ENCODE assay signal across 8 cellular contexts in genomic region chr16:25014500-25015147, GRCh38. TPM values are rescaled to one million over a fixed set of nuclear protein-coding genes. Genes with fewer than 3 reads are reported as not detected.
A peak's percentile ranks its signal among the peaks of the same experiment; 100 is the strongest.
DNase-seq lines count a peak whose midpoint lies in the region; ATAC-seq, FAIRE-seq and TF ChIP-seq lines count a peak whose summit lies in the region.

No MANE protein-coding gene starts in this region.

- peaks cover 30% of the 10 kb centered on the region for H4K20me1 ChIP-seq in Loucy (ENCODE audit: insufficient read depth, low read length, poor library complexity, severe bottlenecking)
- H4K20me1 ChIP-seq in HepG2 (ENCODE audit: insufficient read depth, low read length) = 0 out of 2 replicates have a peak, but pooled peaks cover 2% of the 10 kb centered on the region

- 3% methylated on average over 24 of the region's 51 CpGs for WGBS in HepG2 (ENCODE audit: low lambda C conversion rate)

- H2AFZ ChIP-seq in Loucy (ENCODE audit: low read length) = peak overlapping the region; percentile 94
- H2AFZ ChIP-seq in HepG2 (ENCODE audit: low read length) = no peak overlapping the region

- H3K9me3 ChIP-seq in Loucy (ENCODE audit: insufficient read depth, low read depth, low read length) (no peaks in the 10 kb centered on the region), HepG2 (ENCODE audit: low read length) (no peaks in the 10 kb centered on the region)

- H3K27ac ChIP-seq in VCaP (peak overlapping the region; percentile 83), HepG2 (ENCODE audit: extremely low read length, insufficient read depth, low read length) (peak overlapping the region; percentile 77)

- in situ Hi-C loops in HepG2 (cut with HindIII; ENCODE audit: extremely low pct_ligation_motif_present, low pct_unique_long_range_greater_than_20kb) = no loop called here

- CTCF ChIA-PET in HepG2 (lab: Yijun Ruan, JAX; ENCODE audit: low intra/inter-chr PET ratio, low total read pairs) = no interaction called here

- ATAC-seq in GM21825 (IDR thresholded peaks at IDR 0.05; ENCODE audit: unreplicated experiment) (peak; percentile 16), HepG2 (peak; percentile 55), HG03469 (IDR thresholded peaks at IDR 0.05; ENCODE audit: unreplicated experiment) (no peak)

- TF ChIP-seq POLR2A in HepG2 (IDR thresholded peaks at IDR 0.05; ENCODE audit: insufficient read depth in 1 of 2, low read depth in 2 of 2, low read length in 2 of 2) = no peak

- H3K4me3 ChIP-seq in Loucy (ENCODE audit: low read length, poor library complexity, severe bottlenecking) (peak overlapping the region; percentile 87), HepG2 (replicated peaks in 1 of 3; ENCODE audit: insufficient read depth in 1 of 3, low read depth in 2 of 3, low read length in 3 of 3) (peak overlapping the region; percentile 76 to 95 (median 95))

- H3K9ac ChIP-seq in Loucy (ENCODE audit: low read depth, low read length, poor library complexity, severe bottlenecking) (peak overlapping the region; percentile 80), HepG2 (ENCODE audit: insufficient read depth, low read depth, low read length) (peak overlapping the region; percentile 88)

- H3K27me3 ChIP-seq in Loucy (ENCODE audit: insufficient read depth, low read length, poor library complexity, severe bottlenecking) (no peaks in the 10 kb centered on the region), HepG2 (ENCODE audit: control insufficient read depth in 1 of 2, insufficient read depth in 2 of 2, low read length in 2 of 2) (peaks cover 0 to 4% of the 10 kb centered on the region in 2 experiments; a peak in 2 of 5 replicates)

- peak; percentile 66 for FAIRE-seq in HepG2 (lab: Jason Lieb, UNC)

- peaks cover 41% of the 10 kb centered on the region for H3K4me1 ChIP-seq in Loucy (ENCODE audit: insufficient read depth, low read length, poor library complexity, severe bottlenecking)
- peaks cover 47% of the 10 kb centered on the region for H3K4me1 ChIP-seq in HepG2 (ENCODE audit: insufficient read depth, low read length)

- no TSS peak for BruUV-seq in HepG2 (replicated peaks; lab: Mats Ljungman, UMichigan)

- intact Hi-C loops in HepG2 (cut with micrococcal nuclease; ENCODE audit: unreplicated experiment) = loop anchor here (1.0 to 10.0 kb wide), 5 partner anchors 8 to 180 kb away; no protein-coding TSS in a partner anchor

- TF ChIP-seq CTCF in Loucy (conservative IDR thresholded peaks at IDR 0.05; ENCODE audit: low read length) (no peak), VCaP (conservative IDR thresholded peaks at IDR 0.05) (no peak), HepG2 (CRISPR knock-in tag; IDR thresholded peaks at IDR 0.05) (peak; percentile 50)

- peak; percentile 50; the same call in 1 of the 2 replicates for TF ChIP-seq RAD21 in HepG2 (CRISPR knock-in tag; IDR thresholded peaks at IDR 0.05)

- no peaks in the 10 kb centered on the region for H3K9me2 ChIP-seq in Loucy (replicated peaks; ENCODE audit: low read depth, low read length)

- H3K79me2 ChIP-seq in Loucy (ENCODE audit: insufficient read depth, low read length) (peaks cover 61% of the 10 kb centered on the region), HepG2 (ENCODE audit: insufficient read depth, low read length) (peaks cover 52% of the 10 kb centered on the region)

- no peak for TF ChIP-seq EP300 in HepG2 (IDR thresholded peaks at IDR 0.05; ENCODE audit: low read depth in 2 of 2, low read length in 2 of 2)
- no peak for TF ChIP-seq EP300 in HepG2 (CRISPR knock-in tag; IDR thresholded peaks at IDR 0.05; ENCODE audit: borderline replicate concordance)

- H3K4me2 ChIP-seq in Loucy (ENCODE audit: low read depth, low read length, poor library complexity, severe bottlenecking) (peak overlapping the region; percentile 99), HepG2 (ENCODE audit: low read depth, low read length) (peak overlapping the region; percentile 81)

- peaks cover 3% of the 10 kb centered on the region; the same call in 1 of the 2 replicates for H3F3A ChIP-seq in Loucy (ENCODE audit: low read depth)

- H3K36me3 ChIP-seq in Loucy (ENCODE audit: insufficient read depth, low read length) (no peaks in the 10 kb centered on the region), HepG2 (replicated peaks in 1 of 2; ENCODE audit: control insufficient read depth in 1 of 2, insufficient read depth in 2 of 2, low read length in 2 of 2) (peaks cover 0 to 7% of the 10 kb centered on the region in 2 experiments; a peak in 3 of 5 replicates)

- peak; percentile 49 for DNase-seq in Daoy (ENCODE audit: low read depth)
- peak; percentile 63 for DNase-seq in dermis blood vessel endothelial cell
- DNase-seq in HepG2 (ENCODE audit: low spot score) = peak; percentile 59
- peak; percentile 5 for DNase-seq in stimulated activated CD8-positive, alpha-beta memory T cell treated with anti-CD3 and anti-CD28 coated beads, Interleukin-15, amount 100 ng/mL, for 24 hours (ENCODE audit: low read depth)

- POLR2A ChIA-PET in HepG2 (lab: Yijun Ruan, JAX) = interaction anchor here (0.7 to 2.7 kb wide), 20 partner anchors 9 to 209 kb away, joined by 3 to 37 read pairs (median 5); no protein-coding TSS in a partner anchor

TF ChIP-seq in HepG2, 621 proteins besides CTCF, POLR2A, EP300 and RAD21 (continues in another document):
- TF ChIP-seq DMTF1 (CRISPR knock-in tag; IDR thresholded peaks at IDR 0.05) = no peak
- peak; percentile 43 for TF ChIP-seq STAG1 (CRISPR knock-in tag; IDR thresholded peaks at IDR 0.05)
- TF ChIP-seq TP53 (CRISPR knock-in tag; conservative IDR thresholded peaks at IDR 0.05) = no peak
- 0 out of 2 replicates have a peak, but pooled peaks have one; percentile 49 for TF ChIP-seq TSC22D2 (CRISPR knock-in tag; IDR thresholded peaks at IDR 0.05; ENCODE audit: borderline replicate concordance)
- no peak for TF ChIP-seq IRF9 (CRISPR knock-in tag; IDR thresholded peaks at IDR 0.05; ENCODE audit: borderline replicate concordance)
- peak; percentile 66; the same call in 1 of the 2 replicates for TF ChIP-seq ZNF724P (CRISPR knock-in tag; IDR thresholded peaks at IDR 0.05; ENCODE audit: borderline replicate concordance)
- TF ChIP-seq GABPA (IDR thresholded peaks at IDR 0.05; ENCODE audit: low read depth, low read length) = no peak
- peak; percentile 17; the same call in 1 of the 2 replicates for TF ChIP-seq GABPA (CRISPR knock-in tag; IDR thresholded peaks at IDR 0.05; ENCODE audit: low read depth)

RNA-seq across cellular contexts. Expression of gene ARHGAP17, which starts 0.5 kb away (rescaled TPM):
- 16.1 and 17.8 TPM in 2 replicates for total RNA-seq in Daoy (2014; rRNA removed; shearing (Covaris generic))
- total RNA-seq in dermis blood vessel endothelial cell (59.9 and 81.3 TPM in 2 replicates), HepG2 (2016; rRNA removed; fragmentation: Illumina TruSeq; extraction: Trizol) (24.6 and 43.8 TPM in 2 replicates)
- 13.5 and 14.6 TPM in 2 replicates for total RNA-seq in HepG2 (2016; cell fraction: cytosol; rRNA removed; fragmentation: Illumina TruSeq; extraction: Trizol; ENCODE audit: low read depth)
- total RNA-seq in HepG2 (2016; cell fraction: insoluble cytoplasmic fraction; rRNA removed; fragmentation: Illumina TruSeq; extraction: Trizol) = 22.9 and 34.1 TPM in 2 replicates
- 38.2 and 42.2 TPM in 2 replicates for total RNA-seq in HepG2 (2016; cell fraction: membrane; rRNA removed; fragmentation: Illumina TruSeq; extraction: Trizol)
- 51.5 and 56.4 TPM in 2 replicates for total RNA-seq in HepG2 (2016; cell fraction: nucleus; rRNA removed; fragmentation: Illumina TruSeq; extraction: Trizol)
- polyA plus RNA-seq in HepG2 (2011; rRNA removed) = 18.7 and 20.8 TPM in 2 replicates
- polyA plus RNA-seq in HepG2 (2011; cell fraction: cytosol; rRNA removed) = 12.9 and 15.6 TPM in 2 replicates
- polyA plus RNA-seq in HepG2 (2011; cell fraction: nucleus; rRNA removed) = 45.1 and 48.7 TPM in 2 replicates
- 43.9 and 44.3 TPM in 2 replicates for polyA plus RNA-seq in HepG2 (2012)
- polyA plus RNA-seq in HepG2 (2016; cell fraction: cytosol; fragmentation: Illumina TruSeq; extraction: Trizol; ENCODE audit: low read depth) = 13.4 and 14.4 TPM in 2 replicates
- 50.2 and 64.9 TPM in 2 replicates for polyA plus RNA-seq in HepG2 (2016; cell fraction: insoluble cytoplasmic fraction; fragmentation: Illumina TruSeq; extraction: Trizol; ENCODE audit: low read depth)
- polyA plus RNA-seq in HepG2 (2016; cell fraction: membrane; fragmentation: Illumina TruSeq; extraction: Trizol; ENCODE audit: low read depth) = 28.7 and 35.1 TPM in 2 replicates
- polyA plus RNA-seq in HepG2 (2016; cell fraction: nucleus; fragmentation: Illumina TruSeq; extraction: Trizol; ENCODE audit: insufficient read depth, low read depth) = 76.7 and 80.0 TPM in 2 replicates
- 32.6 and 34.6 TPM in 2 replicates for polyA minus RNA-seq in HepG2 (2011; rRNA and poly(A)+ RNA removed; ENCODE audit: low replicate concordance)
- 25.9 and 33.1 TPM in 2 replicates for polyA minus RNA-seq in HepG2 (2011; cell fraction: cytosol; rRNA and poly(A)+ RNA removed)
- 83.6 and 90.6 TPM in 2 replicates for polyA minus RNA-seq in HepG2 (2011; cell fraction: nucleus; rRNA and poly(A)+ RNA removed)

Comparison
In these comparisons a context has a peak if more than half of its experiments do, and no peak if none do; other contexts are left out.
1. DNase-seq: peak in every context shown above with its lines; median percentile 63 in dermis blood vessel endothelial cell; 59 in HepG2; 49 in Daoy; 5 in stimulated activated CD8-positive, alpha-beta memory T cell treated with anti-CD3 and anti-CD28 coated beads, Interleukin-15, amount 100 ng/mL, for 24 hours.